1 cellular context compared by ENCODE assay signal in genomic region chr10:32307609-32308008, GRCh38.
TF ChIP-seq lines count a peak whose summit lies in the region.

No MANE protein-coding gene starts in this region.

TF ChIP-seq in IMR-90, 13 proteins besides CTCF, POLR2A, EP300 and RAD21 (continued from another document):
- no peak for TF ChIP-seq ELK1 (IDR thresholded peaks at IDR 0.05; ENCODE audit: borderline replicate concordance, low read depth, low read length)
- TF ChIP-seq MAZ (IDR thresholded peaks at IDR 0.05; ENCODE audit: borderline replicate concordance, low read depth, low read length): no peak
- TF ChIP-seq BHLHE40 (IDR thresholded peaks at IDR 0.05; ENCODE audit: low read depth, low read length): no peak
- no peak for TF ChIP-seq CHD1 (IDR thresholded peaks at IDR 0.05; ENCODE audit: low read depth, low read length)
- TF ChIP-seq NFE2L2 (IDR thresholded peaks at IDR 0.05; ENCODE audit: low read depth, low read length): no peak
- no peak for TF ChIP-seq MXI1 (IDR thresholded peaks at IDR 0.05; ENCODE audit: borderline replicate concordance, low read depth, low read length)
- TF ChIP-seq, protein P1, sequence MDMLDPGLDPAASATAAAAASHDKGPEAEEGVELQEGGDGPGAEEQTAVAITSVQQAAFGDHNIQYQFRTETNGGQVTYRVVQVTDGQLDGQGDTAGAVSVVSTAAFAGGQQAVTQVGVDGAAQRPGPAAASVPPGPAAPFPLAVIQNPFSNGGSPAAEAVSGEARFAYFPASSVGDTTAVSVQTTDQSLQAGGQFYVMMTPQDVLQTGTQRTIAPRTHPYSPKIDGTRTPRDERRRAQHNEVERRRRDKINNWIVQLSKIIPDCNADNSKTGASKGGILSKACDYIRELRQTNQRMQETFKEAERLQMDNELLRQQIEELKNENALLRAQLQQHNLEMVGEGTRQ (IDR thresholded peaks at IDR 0.05; ENCODE audit: low read depth, low read length): no peak
- no peak for TF ChIP-seq RCOR1 (IDR thresholded peaks at IDR 0.05; ENCODE audit: insufficient replicate concordance, low read length)
- TF ChIP-seq RFX5 (IDR thresholded peaks at IDR 0.05; ENCODE audit: low read depth, low read length): no peak
- no peak for TF ChIP-seq MAFK (IDR thresholded peaks at IDR 0.05; ENCODE audit: low read depth, low read length)
